9 cellular contexts compared by ENCODE assay signal in genomic region chr17:28710948-28711722, GRCh38. TPM values are rescaled to one million over a fixed set of nuclear protein-coding genes. Genes with fewer than 3 reads are reported as not detected.
DNase-seq lines count a peak whose midpoint lies in the region; ATAC-seq, FAIRE-seq and TF ChIP-seq lines count a peak whose summit lies in the region.
"Had no signal": no experiment of that assay in that cellular context is flagged by ENCODE, and none has a peak within 500 bp of the region (broad histone marks: within the 10 kb centered on the region; RNA-seq: fewer than 3 reads in every experiment).

No MANE protein-coding gene starts in this region.

- H3K9me3 ChIP-seq in mammary epithelial cell (replicated peaks; ENCODE audit: insufficient read depth, low read length) (no peaks in the 10 kb centered on the region), small intestine (ENCODE audit: control insufficient read depth, low read depth) (no peaks in the 10 kb centered on the region)

- dilution Hi-C loops in mammary epithelial cell (cut with HindIII; ENCODE audit: low sequenced_read_pairs): no loop called here

- no TSS peak for BruUV-seq in mammary epithelial cell (replicated peaks; lab: Mats Ljungman, UMichigan)

- no peaks in the 10 kb centered on the region for H3K27me3 ChIP-seq in mammary epithelial cell (ENCODE audit: insufficient read depth, low read length)
- no peaks in the 10 kb centered on the region for H3K27me3 ChIP-seq in small intestine (ENCODE audit: control insufficient read depth in 2 of 2, insufficient read depth in 2 of 2, low read length in 2 of 2)

- peak overlapping the region; percentile 92 for H2AFZ ChIP-seq in mammary epithelial cell (ENCODE audit: low read depth, low read length)

- CTCF ChIA-PET in mammary epithelial cell (lab: Charles Lee; ENCODE audit: low non-redundant PET): no interaction called here

- DNase-seq in NCI-H2171 treated with DMSO at 0.1 percent for 48 hours (lab: John Stamatoyannopoulos, UW) (peak; percentile 89), mammary epithelial cell (peak; percentile 81), iPS-NIHi7 (ENCODE audit: extremely low spot score) (peak; percentile 97), small intestine (peak; percentile 87)

- no peaks in the 10 kb centered on the region for H4K20me1 ChIP-seq in mammary epithelial cell (ENCODE audit: insufficient read depth, low read length)

- peak; percentile 42 for ATAC-seq in GM18519 (IDR thresholded peaks at IDR 0.05; ENCODE audit: low FRiP score, unreplicated experiment)
- peak; percentile 80 for ATAC-seq in HG03045 (IDR thresholded peaks at IDR 0.05; ENCODE audit: unreplicated experiment)

- TF ChIP-seq CTCF in 22Rv1 (IDR thresholded peaks at IDR 0.05) (no peak), VCaP (conservative IDR thresholded peaks at IDR 0.05) (no peak), mammary epithelial cell (conservative IDR thresholded peaks at IDR 0.05 in 1 of 2, IDR thresholded peaks at IDR 0.05 in 1 of 2; ENCODE audit: extremely low read depth in 1 of 2, insufficient read depth in 1 of 2, low read depth in 1 of 2, low read length in 2 of 2) (no peak)

- H3K4me2 ChIP-seq in mammary epithelial cell (ENCODE audit: insufficient read depth, low read depth, low read length): peak overlapping the region; percentile 93

- intact Hi-C loops in mammary epithelial cell (cut with micrococcal nuclease): no loop called here

- H3K4me1 ChIP-seq in mammary epithelial cell (ENCODE audit: insufficient read depth, low read length) (peaks cover 12% of the 10 kb centered on the region), small intestine (ENCODE audit: control insufficient read depth in 2 of 2, insufficient read depth in 1 of 2, low read depth in 1 of 2, low read length in 1 of 2) (peaks cover 0 to 2% of the 10 kb centered on the region in 2 donors)

- 12% methylated on average over 10 of the region's 69 CpGs for WGBS in mammary epithelial cell (ENCODE audit: low coverage, missing lambda C conversion rate)
- 1 to 2% (median 1%) methylated on average over 39 to 69 of the region's 69 CpGs for WGBS in small intestine, 3 donors

- peak overlapping the region; percentile 52 for H3K9ac ChIP-seq in mammary epithelial cell (ENCODE audit: insufficient read depth, low read length)

- H3K36me3 ChIP-seq in mammary epithelial cell (ENCODE audit: insufficient read depth, low read length) (peaks cover 6% of the 10 kb centered on the region), small intestine (ENCODE audit: control insufficient read depth in 2 of 2, insufficient read depth in 2 of 2, low read length in 2 of 2) (no peaks in the 10 kb centered on the region)

- in situ Hi-C loops in mammary epithelial cell (cut with MboI; ENCODE audit: low sequenced_read_pairs in 2 of 2): no loop called here

- H3K27ac ChIP-seq in 22Rv1: peak overlapping the region; percentile 95
- H3K27ac ChIP-seq in VCaP: peak overlapping the region; percentile 92
- H3K27ac ChIP-seq in mammary epithelial cell (ENCODE audit: insufficient read depth, low read depth, low read length): peak overlapping the region; percentile 67
- H3K27ac ChIP-seq in small intestine (ENCODE audit: low read depth in 1 of 2, low read length in 1 of 2): peak overlapping the region; percentile 79 to 94

- H3K4me3 ChIP-seq in mammary epithelial cell (replicated peaks in 1 of 3; ENCODE audit: insufficient read depth in 1 of 3, low read depth in 2 of 3, low read length in 3 of 3) (peak overlapping the region; percentile 57 to 59 (median 58)), small intestine (ENCODE audit: low read depth in 1 of 2, low read length in 2 of 2) (peak overlapping the region; percentile 48 to 52)

- peaks cover 9% of the 10 kb centered on the region for H3K79me2 ChIP-seq in mammary epithelial cell (ENCODE audit: insufficient read depth, low read length)

- no peak for FAIRE-seq in small intestine (lab: Jason Lieb, UNC)
- FAIRE-seq: G401.6 had no signal

RNA-seq across cellular contexts. Expression of gene PROCA1, which starts 0.6 kb away (rescaled TPM):
- total RNA-seq in mammary epithelial cell: 1 to 10 TPM in 1 of 2 donors, under 1 TPM in 1; 0.17 to 1.1 TPM
- polyA plus RNA-seq in mammary epithelial cell: 0.82 TPM
- 7.0 TPM for polyA minus RNA-seq in mammary epithelial cell
- polyA plus RNA-seq in small intestine: 1 to 10 TPM; 2.3 to 5.4 (median 4.1) TPM

RNA-seq across cellular contexts. Expression of gene RAB34, which starts 6.5 kb away (rescaled TPM):
- 10 to 100 TPM; 68.2 to 83.4 TPM for total RNA-seq in mammary epithelial cell
- polyA plus RNA-seq in mammary epithelial cell: 176 TPM
- 135 TPM for polyA minus RNA-seq in mammary epithelial cell
- 10 to 100 TPM in 2 of 3 donors, 1 to 10 TPM in 1; 4.2 to 33.5 (median 31.0) TPM for polyA plus RNA-seq in small intestine

RNA-seq across cellular contexts. Expression of gene RPL23A, which starts 8.7 kb away (rescaled TPM):
- 1,000 to 10,000 TPM in 1 of 2 donors, 100 to 1,000 TPM in 1; 335 to 1,232 TPM for total RNA-seq in mammary epithelial cell
- 685 TPM for polyA plus RNA-seq in mammary epithelial cell
- polyA minus RNA-seq in mammary epithelial cell: 785 TPM
- polyA plus RNA-seq in small intestine: 1,000 to 10,000 TPM in 2 of 3 donors, 100 to 1,000 TPM in 1; 783 to 1,912 (median 1,402) TPM

RNA-seq across cellular contexts. Expression of gene TLCD1, which starts 14.9 kb away (rescaled TPM):
- 10 to 100 TPM in 1 of 2 donors, 1 to 10 TPM in 1; 4.7 to 16.7 TPM for total RNA-seq in mammary epithelial cell
- polyA plus RNA-seq in mammary epithelial cell: 19.8 TPM
- 10.1 TPM for polyA minus RNA-seq in mammary epithelial cell
- polyA plus RNA-seq in small intestine: 10 to 100 TPM; 10.7 to 21.3 (median 12.1) TPM

RNA-seq across cellular contexts. Expression of gene NEK8, which starts 17.5 kb away (rescaled TPM):
- total RNA-seq in mammary epithelial cell: 1 to 10 TPM; 5.5 to 7.0 TPM
- polyA plus RNA-seq in mammary epithelial cell (4.6 TPM), small intestine (1 to 10 TPM; 3.5 to 3.6 (median 3.6) TPM)
- polyA minus RNA-seq in mammary epithelial cell: 2.6 TPM

Comparison
In these comparisons a context has a peak if more than half of its experiments do, and no peak if none do; other contexts are left out.
1. Peak in every context shown above with its lines: DNase-seq, ATAC-seq, H3K4me3 ChIP-seq and H3K27ac ChIP-seq.